ENCODE assay signal across 8 cellular contexts in genomic region chr15:75043509-75044257, GRCh38. TPM values are rescaled to one million over a fixed set of nuclear protein-coding genes. Genes with fewer than 3 reads are reported as not detected.
DNase-seq lines count a peak whose midpoint lies in the region; ATAC-seq and TF ChIP-seq lines count a peak whose summit lies in the region.

No MANE protein-coding gene starts in this region.

- H3K9ac ChIP-seq in BLaER1 (peak overlapping the region; percentile 70), endodermal cell (ENCODE audit: extremely low read depth, low read length, poor library complexity, severe bottlenecking) (no peak overlapping the region)

- H3K27ac Mint-ChIP-seq in endodermal cell (no peak overlapping the region), mesothelial cell of epicardium (peak overlapping the region; percentile 76), type B pancreatic cell (peak overlapping the region; percentile 87)

- peak; percentile 53 for TF ChIP-seq POLR2A in GM18951 (IDR thresholded peaks at IDR 0.05; ENCODE audit: extremely low read depth, insufficient read depth, insufficient read length)

- peak overlapping the region; percentile 26; the same call in 1 of the 2 replicates for H3K4me3 ChIP-seq in BLaER1
- no peak overlapping the region for H3K4me3 ChIP-seq in endodermal cell (ENCODE audit: low read length)

- H3K9me3 Mint-ChIP-seq in endodermal cell (no peaks in the 10 kb centered on the region), mesothelial cell of epicardium (no peaks in the 10 kb centered on the region), type B pancreatic cell (no peaks in the 10 kb centered on the region)

- peak overlapping the region; percentile 88 for H3K4me2 ChIP-seq in BLaER1

- H3K27ac ChIP-seq in BLaER1 (peak overlapping the region; percentile 85), RWPE1 (peak overlapping the region; percentile 11), endodermal cell (ENCODE audit: low read depth, low read length) (peak overlapping the region; percentile 70)

- peaks cover 75% of the 10 kb centered on the region for H3K4me1 ChIP-seq in BLaER1
- H3K4me1 ChIP-seq in endodermal cell (ENCODE audit: control insufficient read depth, insufficient read depth, low read length): peaks cover 12% of the 10 kb centered on the region

- H3K27me3 Mint-ChIP-seq in endodermal cell (ENCODE audit: insufficient read depth): no peaks in the 10 kb centered on the region
- no peaks in the 10 kb centered on the region for H3K27me3 Mint-ChIP-seq in mesothelial cell of epicardium (ENCODE audit: low read depth)
- no peaks in the 10 kb centered on the region for H3K27me3 Mint-ChIP-seq in type B pancreatic cell

- CTCF ChIA-PET in RWPE1 (lab: Yijun Ruan, JAX): interaction anchor here (0.7 to 1.5 kb wide), 2 partner anchors 16 to 158 kb away, joined by 3 to 8 read pairs; partner anchors contain the start of gene C15orf39

- POLR2A ChIA-PET in RWPE1 (lab: Yijun Ruan, JAX; ENCODE audit: low non-redundant PET): interaction anchor here (0.6 to 1.1 kb wide), 2 partner anchors 56 to 158 kb away, joined by 3 read pairs; partner anchors contain the start of gene C15orf39

- peak; percentile 30 for ATAC-seq in HG03097 (IDR thresholded peaks at IDR 0.05; ENCODE audit: low FRiP score, unreplicated experiment)

- H3K4me3 Mint-ChIP-seq in endodermal cell (no peak overlapping the region), mesothelial cell of epicardium (peak overlapping the region; percentile 10), type B pancreatic cell (no peak overlapping the region)

- H3K4me1 Mint-ChIP-seq in endodermal cell: peaks cover 27% of the 10 kb centered on the region
- H3K4me1 Mint-ChIP-seq in mesothelial cell of epicardium: peaks cover 31% of the 10 kb centered on the region
- H3K4me1 Mint-ChIP-seq in type B pancreatic cell (ENCODE audit: unreplicated experiment): peaks cover 33% of the 10 kb centered on the region

- in situ Hi-C loops in GM18951 (cut with MboI; ENCODE audit: low sequenced_read_pairs, unreplicated experiment): no loop called here

- H4K20me1 ChIP-seq in BLaER1: peaks cover 41% of the 10 kb centered on the region

- WGBS in endodermal cell (ENCODE audit: insufficient coverage in 1 of 2, insufficient read length in 1 of 2), 2 experiments: 89 to 91% methylated on average over 17 to 20 of the region's 20 CpGs

- TF ChIP-seq CTCF in RWPE1 (conservative IDR thresholded peaks at IDR 0.05; ENCODE audit: low read depth) (no peak), endodermal cell (conservative IDR thresholded peaks at IDR 0.05) (no peak), mesothelial cell of epicardium (IDR thresholded peaks at IDR 0.05; ENCODE audit: unreplicated experiment) (no peak), type B pancreatic cell (conservative IDR thresholded peaks at IDR 0.05) (no peak)

- H3K9me3 ChIP-seq in BLaER1: no peaks in the 10 kb centered on the region
- no peaks in the 10 kb centered on the region for H3K9me3 ChIP-seq in endodermal cell (ENCODE audit: control insufficient read depth, low read length)

- DNase-seq in RWPE1 (ENCODE audit: low spot score) (no peak), endodermal cell (no peak), mesothelial cell of epicardium (ENCODE audit: low spot score in 2 of 2, unreplicated experiment in 2 of 2) (peak; percentile 44 to 57), type B pancreatic cell (ENCODE audit: extremely low spot score, unreplicated experiment) (no peak), D341Med (ENCODE audit: low spot score) (no peak)

- peaks cover 18% of the 10 kb centered on the region for H3K36me3 Mint-ChIP-seq in endodermal cell (ENCODE audit: low read depth)
- H3K36me3 Mint-ChIP-seq in mesothelial cell of epicardium: peaks cover 6% of the 10 kb centered on the region
- H3K36me3 Mint-ChIP-seq in type B pancreatic cell: peaks cover 12% of the 10 kb centered on the region

- peaks cover 12% of the 10 kb centered on the region; the same call in 1 of the 2 replicates for H3K36me3 ChIP-seq in BLaER1
- peaks cover 8% of the 10 kb centered on the region for H3K36me3 ChIP-seq in endodermal cell (ENCODE audit: control insufficient read depth, insufficient read depth, low read length)

- no peaks in the 10 kb centered on the region for H3K27me3 ChIP-seq in BLaER1
- no peaks in the 10 kb centered on the region for H3K27me3 ChIP-seq in endodermal cell (ENCODE audit: control insufficient read depth, insufficient read depth, low read length, poor library complexity, severe bottlenecking)

RNA-seq across cellular contexts. Expression of gene PPCDC, which starts 20.3 kb away (rescaled TPM):
- total RNA-seq in endodermal cell (10 to 100 TPM; 15.9 to 24.5 TPM), mesothelial cell of epicardium (16.0 to 18.4 TPM (median 17.2 TPM) in 3 replicates), type B pancreatic cell (ENCODE audit: low replicate concordance) (19.1 and 23.6 TPM in 2 replicates)
- 9.0 TPM for polyA plus RNA-seq in endodermal cell (2013, experiment 1 of 2)
- 8.2 TPM for polyA plus RNA-seq in endodermal cell (2013, experiment 2 of 2)

RNA-seq across cellular contexts. Expression of gene SCAMP5, which starts 48.3 kb away (rescaled TPM):
- total RNA-seq in endodermal cell (10 to 100 TPM; 21.9 to 33.5 TPM), mesothelial cell of epicardium (23.5 to 30.5 TPM (median 28.4 TPM) in 3 replicates), type B pancreatic cell (ENCODE audit: low replicate concordance) (38.1 and 41.8 TPM in 2 replicates)
- 19.6 TPM for polyA plus RNA-seq in endodermal cell (2013, experiment 1 of 2)
- polyA plus RNA-seq in endodermal cell (2013, experiment 2 of 2): 13.5 TPM

Comparison
In these comparisons a context has a peak if more than half of its experiments do, and no peak if none do; other contexts are left out.
1. H3K27ac ChIP-seq: peak in every context shown above with its lines; median percentile 85 in BLaER1; 70 in endodermal cell; 11 in RWPE1.
2. DNase-seq: peak in mesothelial cell of epicardium (2 of 2); none in RWPE1 (single experiment), endodermal cell (single experiment), type B pancreatic cell (single experiment) and D341Med (single experiment).